In the genomic region with DNA sequence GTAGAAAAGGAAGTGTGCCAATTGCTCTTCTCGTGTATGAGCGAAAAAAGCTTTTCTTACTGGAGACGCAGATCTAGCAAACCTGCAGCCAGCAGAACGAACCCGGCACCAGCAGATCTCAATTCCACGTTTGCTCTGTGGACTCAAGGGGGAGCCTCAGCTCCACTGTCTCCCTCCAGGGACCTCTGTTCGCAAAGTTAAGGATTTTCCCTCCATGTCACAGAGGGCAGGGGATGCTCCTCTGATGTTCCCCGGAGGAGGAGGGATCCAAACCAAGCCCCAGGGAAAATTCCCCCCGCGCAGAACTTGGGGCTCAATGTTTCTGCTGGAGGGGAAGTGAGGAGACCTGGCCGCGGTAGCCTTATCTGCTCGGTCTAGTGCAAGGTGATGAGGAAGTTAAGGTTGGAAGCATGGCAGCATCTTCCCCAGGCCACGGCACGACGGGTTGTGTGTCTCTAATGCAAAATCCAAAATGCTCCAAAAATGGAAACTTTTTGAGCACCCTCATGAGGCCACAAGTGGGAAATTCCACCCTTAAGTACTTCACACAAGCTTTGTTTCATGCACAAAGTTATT, we compare ENCODE assay signal across 8 cellular contexts. TPM values are rescaled to one million over a fixed set of nuclear protein-coding genes. Genes with fewer than 3 reads are reported as not detected.
DNase-seq lines count a peak whose midpoint lies in the region; ATAC-seq, FAIRE-seq and TF ChIP-seq lines count a peak whose summit lies in the region.

No MANE protein-coding gene starts in this region.

- H3K4me2 ChIP-seq in A549, result no peak overlapping the region

- WGBS in A549 (ENCODE audit: missing lambda C conversion rate), result 82% methylated on average over 15 of the region's 16 CpGs

- H3K4me1 ChIP-seq in A549, result peaks cover 13% of the 10 kb centered on the region

- no peak for DNase-seq in A549 (ENCODE audit: low read depth in 1 of 2, low spot score in 1 of 2)
- DNase-seq in HFF-Myc (ENCODE audit: extremely low read depth, low read depth), result no peak
- DNase-seq in astrocyte of the spinal cord (ENCODE audit: low read depth, low spot score), result peak; percentile 45
- DNase-seq in left lobe of liver (ENCODE audit: low spot score), result no peak
- DNase-seq in stimulated activated CD4-positive, alpha-beta T cell treated with anti-CD3 and anti-CD28 coated beads, Interleukin-2, amount 100 ng/mL, for 48 hours, result no peak

- POLR2A ChIA-PET in A549 (lab: Yijun Ruan, JAX), result no interaction called here

- ATAC-seq in A549, result peak; percentile 45 to 78; a peak in 3 of 6 replicates
- peak; percentile 77 for ATAC-seq in left lobe of liver
- no peak for ATAC-seq in GM18519 (IDR thresholded peaks at IDR 0.05; ENCODE audit: low FRiP score, unreplicated experiment)
- ATAC-seq in GM21526 (IDR thresholded peaks at IDR 0.05; ENCODE audit: low FRiP score, unreplicated experiment), result no peak
- no peak for ATAC-seq in GM21717 (IDR thresholded peaks at IDR 0.05; ENCODE audit: unreplicated experiment)

- in situ Hi-C loops in astrocyte of the spinal cord (cut with HindIII; ENCODE audit: low sequenced_read_pairs), result no loop called here

- TF ChIP-seq RAD21 in A549 (conservative IDR thresholded peaks at IDR 0.05 in 1 of 2, IDR thresholded peaks at IDR 0.05 in 1 of 2), result peak; percentile 43 to 67; a peak in 4 of 5 replicates

- H3K9me3 ChIP-seq in A549, result no peaks in the 10 kb centered on the region

- no peak for TF ChIP-seq POLR2A in A549 (IDR thresholded peaks at IDR 0.05; ENCODE audit: low read length)

- no peak for FAIRE-seq in A549 (lab: Jason Lieb, UNC)

- no peak for TF ChIP-seq EP300 in A549 (IDR thresholded peaks at IDR 0.05)

- H3K4me3 ChIP-seq in A549 (no peak overlapping the region), HFF-Myc (replicated peaks; ENCODE audit: low read depth, low read length) (no peak overlapping the region), astrocyte of the spinal cord (ENCODE audit: low read depth, low read length) (no peak overlapping the region)

- CTCF ChIA-PET in A549 (lab: Yijun Ruan, JAX), result interaction anchor here (0.7 to 2.6 kb wide), 20 partner anchors 8 to 129 kb away, joined by 3 to 14 read pairs (median 4); a partner anchor contains a TSS

- peak; percentile 17; the same call in 2 of the 3 replicates for TF ChIP-seq CTCF in A549 (IDR thresholded peaks at IDR 0.05)
- peak; percentile 59 for TF ChIP-seq CTCF in HFF-Myc (IDR thresholded peaks at IDR 0.05; ENCODE audit: low read depth, low read length, missing control alignments)
- TF ChIP-seq CTCF in astrocyte of the spinal cord (IDR thresholded peaks at IDR 0.05; ENCODE audit: low read depth, low read length), result peak; percentile 73

- no peak overlapping the region for H3K27ac ChIP-seq in A549

TF ChIP-seq in A549, 52 proteins besides CTCF, POLR2A, EP300 and RAD21:
- no peak for TF ChIP-seq ZNF302 (CRISPR knock-in tag; IDR thresholded peaks at IDR 0.05)
- no peak for TF ChIP-seq PHF8 (IDR thresholded peaks at IDR 0.05; ENCODE audit: borderline replicate concordance, low read depth)
- TF ChIP-seq CEBPB (IDR thresholded peaks at IDR 0.05), result no peak
- TF ChIP-seq, protein P1, sequence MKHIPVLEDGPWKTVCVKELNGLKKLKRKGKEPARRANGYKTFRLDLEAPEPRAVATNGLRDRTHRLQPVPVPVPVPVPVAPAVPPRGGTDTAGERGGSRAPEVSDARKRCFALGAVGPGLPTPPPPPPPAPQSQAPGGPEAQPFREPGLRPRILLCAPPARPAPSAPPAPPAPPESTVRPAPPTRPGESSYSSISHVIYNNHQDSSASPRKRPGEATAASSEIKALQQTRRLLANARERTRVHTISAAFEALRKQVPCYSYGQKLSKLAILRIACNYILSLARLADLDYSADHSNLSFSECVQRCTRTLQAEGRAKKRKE (CRISPR knock-in tag; IDR thresholded peaks at IDR 0.05; ENCODE audit: low read depth), result no peak
- no peak for TF ChIP-seq MYC (IDR thresholded peaks at IDR 0.05; ENCODE audit: borderline replicate concordance, low read length)
- TF ChIP-seq CHD4 (IDR thresholded peaks at IDR 0.05; ENCODE audit: borderline replicate concordance), result no peak
- TF ChIP-seq, protein P2, sequence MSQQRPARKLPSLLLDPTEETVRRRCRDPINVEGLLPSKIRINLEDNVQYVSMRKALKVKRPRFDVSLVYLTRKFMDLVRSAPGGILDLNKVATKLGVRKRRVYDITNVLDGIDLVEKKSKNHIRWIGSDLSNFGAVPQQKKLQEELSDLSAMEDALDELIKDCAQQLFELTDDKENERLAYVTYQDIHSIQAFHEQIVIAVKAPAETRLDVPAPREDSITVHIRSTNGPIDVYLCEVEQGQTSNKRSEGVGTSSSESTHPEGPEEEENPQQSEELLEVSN (IDR thresholded peaks at IDR 0.05; ENCODE audit: borderline replicate concordance, low read depth), result no peak

RNA-seq across cellular contexts. Expression of a gene that starts 9.0 kb away (rescaled TPM):
- polyA plus RNA-seq in A549 (2011; rRNA removed) (10.1 and 10.6 TPM in 2 replicates), A549 (2017; fragmentation: RNase III; extraction: RNeasy Plus Mini Kit Qiagen cat#74134 plus additional on column Dnase treatment) (11.3 to 13.0 TPM (median 12.8 TPM) in 3 replicates)
- 8.9 and 9.3 TPM in 2 replicates for polyA plus RNA-seq in A549 (2012; cell fraction: cytosol; rRNA removed)
- polyA plus RNA-seq in A549 (2012; cell fraction: nucleus; rRNA removed), result 16.7 and 18.2 TPM in 2 replicates
- polyA minus RNA-seq in A549 (2011; rRNA and poly(A)+ RNA removed), result 10.6 and 13.3 TPM in 2 replicates
- total RNA-seq in left lobe of liver, result 5.7 TPM

RNA-seq across cellular contexts. Expression of a gene that starts 12.4 kb away (rescaled TPM):
- polyA plus RNA-seq in A549 (2011; rRNA removed) (11.9 and 13.3 TPM in 2 replicates), A549 (2017; fragmentation: RNase III; extraction: RNeasy Plus Mini Kit Qiagen cat#74134 plus additional on column Dnase treatment) (22.6 to 25.6 TPM (median 24.4 TPM) in 3 replicates)
- 35.3 and 50.2 TPM in 2 replicates for polyA plus RNA-seq in A549 (2012; cell fraction: cytosol; rRNA removed)
- polyA plus RNA-seq in A549 (2012; cell fraction: nucleus; rRNA removed), result 140 and 205 TPM in 2 replicates
- 12.4 and 13.3 TPM in 2 replicates for polyA minus RNA-seq in A549 (2011; rRNA and poly(A)+ RNA removed)
- 15.6 TPM for total RNA-seq in left lobe of liver

RNA-seq across cellular contexts. Expression of a gene that starts 48.2 kb away (rescaled TPM):
- polyA plus RNA-seq in A549 (2011; rRNA removed) (2.3 and 2.9 TPM in 2 replicates), A549 (2017; fragmentation: RNase III; extraction: RNeasy Plus Mini Kit Qiagen cat#74134 plus additional on column Dnase treatment) (5.8 to 7.3 TPM (median 6.3 TPM) in 3 replicates)
- polyA plus RNA-seq in A549 (2012; cell fraction: cytosol; rRNA removed), result 4.7 and 6.4 TPM in 2 replicates
- 10.0 and 15.6 TPM in 2 replicates for polyA plus RNA-seq in A549 (2012; cell fraction: nucleus; rRNA removed)
- 2.7 and 3.0 TPM in 2 replicates for polyA minus RNA-seq in A549 (2011; rRNA and poly(A)+ RNA removed)
- total RNA-seq in left lobe of liver, result 1.2 TPM

Comparison
In these comparisons a context has a peak if more than half of its experiments do, and no peak if none do; other contexts are left out.
1. ATAC-seq: peak in A549 (2 of 2) and left lobe of liver (single experiment); none in GM18519 (single experiment), GM21526 (single experiment) and GM21717 (single experiment).
2. CTCF ChIP-seq: peak in every context shown above with its lines; median percentile 73 in astrocyte of the spinal cord; 59 in HFF-Myc; 17 in A549.